In genomic region chr5:127299678-127300077, GRCh38 we compare ENCODE assay signal across 17 cellular contexts. TPM values are rescaled to one million over a fixed set of nuclear protein-coding genes. Genes with fewer than 3 reads are reported as not detected.
DNase-seq lines count a peak whose midpoint lies in the region; ATAC-seq and TF ChIP-seq lines count a peak whose summit lies in the region.
"Had no signal": no experiment of that assay in that cellular context is flagged by ENCODE, and none has a peak within 500 bp of the region (broad histone marks: within the 10 kb centered on the region; RNA-seq: fewer than 3 reads in every experiment).

No MANE protein-coding gene starts in this region.

- H3K9me3 Mint-ChIP-seq in neural crest cell, result peaks cover 3% of the 10 kb centered on the region
- H3K9me3 Mint-ChIP-seq in activated T-helper 2 cell treated with anti-CD3 and anti-CD28 coated beads, Interferon-gamma antibody, Interleukin-2, Interleukin-4, amounts not matched to agents 10 μg/mL and 5 μg/mL and 100 μg/mL, durations not matched to agents 14 hours and 24 hours and 36 hours, result no peaks in the 10 kb centered on the region
- H3K9me3 Mint-ChIP-seq: effector memory CD8-positive, alpha-beta T cell; type B pancreatic cell had no signal

- H3K4me1 ChIP-seq in HUES64 (ENCODE audit: insufficient read depth, low read length), result peaks cover 30% of the 10 kb centered on the region
- H3K4me1 ChIP-seq: BE2C, breast epithelium, gastrocnemius medialis had no signal

- H3K9ac ChIP-seq in HUES64 (ENCODE audit: low read depth, low read length), result no peak overlapping the region

- peak overlapping the region; percentile 88 for H3K27ac Mint-ChIP-seq in neural crest cell (ENCODE audit: unreplicated experiment)
- no peak overlapping the region for H3K27ac Mint-ChIP-seq in activated T-helper 2 cell treated with anti-CD3 and anti-CD28 coated beads, Interferon-gamma antibody, Interleukin-2, Interleukin-4, amounts not matched to agents 10 μg/mL and 5 μg/mL and 100 μg/mL, durations not matched to agents 14 hours and 24 hours and 36 hours
- H3K27ac Mint-ChIP-seq: effector memory CD8-positive, alpha-beta T cell; type B pancreatic cell had no signal

- peak overlapping the region; percentile 38; the same call in 1 of the 2 replicates for H3K27ac ChIP-seq in HUES64 (ENCODE audit: low read depth, low read length)
- H3K27ac ChIP-seq in brain microvascular endothelial cell, result no peak overlapping the region
- H3K27ac ChIP-seq: gastrocnemius medialis had no signal

- H3K27me3 ChIP-seq in HUES64 (ENCODE audit: insufficient read depth, low read length) (no peaks in the 10 kb centered on the region), brain microvascular endothelial cell (replicated peaks) (no peaks in the 10 kb centered on the region)
- H3K27me3 ChIP-seq: breast epithelium, gastrocnemius medialis had no signal

- peak overlapping the region; percentile 68 for H3K4me3 Mint-ChIP-seq in neural crest cell
- H3K4me3 Mint-ChIP-seq in activated T-helper 2 cell treated with anti-CD3 and anti-CD28 coated beads, Interferon-gamma antibody, Interleukin-2, Interleukin-4, amounts not matched to agents 10 μg/mL and 5 μg/mL and 100 μg/mL, durations not matched to agents 14 hours and 24 hours and 36 hours (ENCODE audit: low read depth), result no peak overlapping the region
- H3K4me3 Mint-ChIP-seq: effector memory CD8-positive, alpha-beta T cell; type B pancreatic cell had no signal

- TF ChIP-seq CTCF in brain microvascular endothelial cell (IDR thresholded peaks at IDR 0.05; ENCODE audit: low read depth, low read length, missing control alignments) (peak; percentile 14), neural crest cell (conservative IDR thresholded peaks at IDR 0.05) (no peak)

- in situ Hi-C loops in brain microvascular endothelial cell (cut with HindIII; ENCODE audit: low pct_ligation_motif_present, low sequenced_read_pairs), result no loop called here

- WGBS in HUES64, result 17% methylated on average over 1 of the region's 2 CpGs

- peak; percentile 70 for DNase-seq in NCI-H69 (lab: John Stamatoyannopoulos, UW)
- no peak for DNase-seq in brain microvascular endothelial cell
- DNase-seq in neural crest cell (ENCODE audit: low read depth, low spot score), result no peak
- DNase-seq in GM19240 (ENCODE audit: insufficient read length, low spot score), result no peak
- no peak for DNase-seq in activated T-helper 2 cell treated with anti-CD3 and anti-CD28 coated beads, Interferon-gamma antibody, Interleukin-2, Interleukin-4, amounts not matched to agents 10 μg/mL and 5 μg/mL and 100 μg/mL, durations not matched to agents 14 hours and 24 hours and 36 hours (ENCODE audit: low spot score)
- DNase-seq: activated naive CD4-positive, alpha-beta T cell; BE2C; effector memory CD8-positive, alpha-beta T cell; gastrocnemius medialis; islet precursor cell; NCI-H526 had no signal

- no peak for ATAC-seq in GM18861 (IDR thresholded peaks at IDR 0.05; ENCODE audit: unreplicated experiment)
- no peak for ATAC-seq in HG03175 (IDR thresholded peaks at IDR 0.05; ENCODE audit: unreplicated experiment)
- ATAC-seq: effector memory CD8-positive, alpha-beta T cell; gastrocnemius medialis had no signal

- H3K4me1 Mint-ChIP-seq in neural crest cell, result peaks cover 68% of the 10 kb centered on the region
- H3K4me1 Mint-ChIP-seq in activated T-helper 2 cell treated with anti-CD3 and anti-CD28 coated beads, Interferon-gamma antibody, Interleukin-2, Interleukin-4, amounts not matched to agents 10 μg/mL and 5 μg/mL and 100 μg/mL, durations not matched to agents 14 hours and 24 hours and 36 hours (ENCODE audit: low read depth), result no peaks in the 10 kb centered on the region

- intact Hi-C loops in activated T-helper 2 cell treated with anti-CD3 and anti-CD28 coated beads, Interferon-gamma antibody, Interleukin-2, Interleukin-4, amounts not matched to agents 10 μg/mL and 5 μg/mL and 100 μg/mL, durations not matched to agents 14 hours and 24 hours and 36 hours (cut with micrococcal nuclease), result no loop called here

- H3K4me3 ChIP-seq in HUES64 (ENCODE audit: low read length) (no peak overlapping the region), brain microvascular endothelial cell (ENCODE audit: low read depth, low read length) (no peak overlapping the region)
- H3K4me3 ChIP-seq: breast epithelium, gastrocnemius medialis had no signal

- H3K36me3 Mint-ChIP-seq in neural crest cell (ENCODE audit: low read depth), result peaks cover 5% of the 10 kb centered on the region
- no peaks in the 10 kb centered on the region for H3K36me3 Mint-ChIP-seq in activated T-helper 2 cell treated with anti-CD3 and anti-CD28 coated beads, Interferon-gamma antibody, Interleukin-2, Interleukin-4, amounts not matched to agents 10 μg/mL and 5 μg/mL and 100 μg/mL, durations not matched to agents 14 hours and 24 hours and 36 hours (ENCODE audit: low read depth)
- H3K36me3 Mint-ChIP-seq: type B pancreatic cell had no signal

- H3K9me3 ChIP-seq in HUES64 (ENCODE audit: insufficient read depth, low read depth, low read length), result no peaks in the 10 kb centered on the region
- H3K9me3 ChIP-seq: BE2C, breast epithelium, gastrocnemius medialis had no signal

- no peaks in the 10 kb centered on the region for H3K27me3 Mint-ChIP-seq in neural crest cell (ENCODE audit: low read depth)
- peaks cover 22% of the 10 kb centered on the region for H3K27me3 Mint-ChIP-seq in activated T-helper 2 cell treated with anti-CD3 and anti-CD28 coated beads, Interferon-gamma antibody, Interleukin-2, Interleukin-4, amounts not matched to agents 10 μg/mL and 5 μg/mL and 100 μg/mL, durations not matched to agents 14 hours and 24 hours and 36 hours (ENCODE audit: low read depth)

- H3K36me3 ChIP-seq in HUES64 (ENCODE audit: insufficient read depth, low read length) (no peaks in the 10 kb centered on the region), brain microvascular endothelial cell (replicated peaks) (no peaks in the 10 kb centered on the region)
- H3K36me3 ChIP-seq: BE2C, breast epithelium, gastrocnemius medialis had no signal

RNA-seq across cellular contexts. Expression of gene MEGF10, which starts 9.1 kb away (rescaled TPM):
- polyA plus RNA-seq in HUES64 (2013, experiment 1 of 2), result 11.3 TPM
- polyA plus RNA-seq in HUES64 (2013, experiment 2 of 2), result 9.2 TPM
- total RNA-seq in neural crest cell, result 90.2 and 96.1 TPM in 2 replicates
- not detected in 2 replicates for total RNA-seq in activated T-helper 2 cell treated with anti-CD3 and anti-CD28 coated beads, Interferon-gamma antibody, Interleukin-2, Interleukin-4, amounts not matched to agents 10 μg/mL and 5 μg/mL and 100 μg/mL, durations not matched to agents 14 hours and 24 hours and 36 hours
- total RNA-seq: activated CD8-positive, alpha-beta memory T cell treated with anti-CD3 and anti-CD28 coated beads for 36 hours had no signal

Comparison
In these comparisons a context has a peak if more than half of its experiments do, and no peak if none do; other contexts are left out.
1. RNA of gene MEGF10, which starts 9.1 kb away (total RNA-seq): 90.2 to 96.1 TPM in neural crest cell; not detected in activated T-helper 2 cell treated with anti-CD3 and anti-CD28 coated beads, Interferon-gamma antibody, Interleukin-2, Interleukin-4, amounts not matched to agents 10 μg/mL and 5 μg/mL and 100 μg/mL, durations not matched to agents 14 hours and 24 hours and 36 hours; every median in the first group is over 10 times any median in the second.